In genomic region chr12:74499192-74499591, GRCh38 we compare ENCODE assay signal across 26 cellular contexts.
"Had no signal": no experiment of that assay in that cellular context is flagged by ENCODE, and none has a peak within 500 bp of the region (broad histone marks: within the 10 kb centered on the region; RNA-seq: fewer than 3 reads in every experiment).

No MANE protein-coding gene starts in this region.

- H3K9me3 ChIP-seq: left lung, lower lobe of right lung, ovary, suprapubic skin, thoracic aorta, tibial artery, upper lobe of right lung had no signal

- DNase-seq: heart left ventricle; hippocampal formation; kidney; left colon; left lung; lower lobe of right lung; mammary epithelial cell; mesenchymal stem cell; naive thymus-derived CD8-positive, alpha-beta T cell; ovary; right cardiac atrium; stimulated activated CD4-positive, alpha-beta T cell treated with anti-CD3 and anti-CD28 coated beads, Interleukin-12 subunit alpha, Interleukin-12 subunit beta, amount 100 ng/mL, for 4 hours; stimulated activated CD4-positive, alpha-beta T cell treated with anti-CD3 and anti-CD28 coated beads, Interleukin-15, amount 100 ng/mL, for 24 hours; stimulated activated CD4-positive, alpha-beta T cell treated with anti-CD3 and anti-CD28 coated beads, Interleukin-2, amount 100 ng/mL, for 24 hours; stimulated activated CD4-positive, alpha-beta T cell treated with anti-CD3 and anti-CD28 coated beads, Interleukin-4, amount 100 ng/mL, for 24 hours; stimulated activated naive CD4-positive, alpha-beta T cell; tibial artery; trophoblast cell; upper lobe of right lung had no signal

- H3K27me3 ChIP-seq: heart left ventricle, left lung, ovary, suprapubic skin, tibial artery, upper lobe of right lung had no signal

- H3K36me3 ChIP-seq: heart left ventricle, left lung, lower lobe of right lung, ovary, suprapubic skin, thoracic aorta, tibial artery, upper lobe of right lung had no signal

- ATAC-seq: heart left ventricle; left colon; left lung; lower lobe of right lung; naive thymus-derived CD8-positive, alpha-beta T cell; right cardiac atrium; sciatic nerve; stimulated activated effector memory CD8-positive, alpha-beta T cell treated with anti-CD3 and anti-CD28 coated beads, Interleukin-12 subunit alpha, Interleukin-12 subunit beta, amount 100 ng/mL, for 72 hours; upper lobe of right lung had no signal

- H3K4me3 Mint-ChIP-seq: naive thymus-derived CD8-positive, alpha-beta T cell; stimulated activated effector memory CD8-positive, alpha-beta T cell treated with anti-CD3 and anti-CD28 coated beads, Interleukin-12 subunit alpha, Interleukin-12 subunit beta, amount 100 ng/mL, for 72 hours; stimulated activated naive CD8-positive, alpha-beta T cell treated with anti-CD3 and anti-CD28 coated beads, Interleukin-15, Interleukin-2, amounts not matched to agents 100 ng/mL and 50 ng/mL, for 24 hours had no signal

- H3K27ac ChIP-seq: heart left ventricle, left lung, lower lobe of right lung, ovary, skin epidermis, suprapubic skin, thoracic aorta, tibial artery, upper lobe of right lung had no signal

- H3K4me1 Mint-ChIP-seq: naive thymus-derived CD8-positive, alpha-beta T cell; stimulated activated effector memory CD8-positive, alpha-beta T cell treated with anti-CD3 and anti-CD28 coated beads, Interleukin-12 subunit alpha, Interleukin-12 subunit beta, amount 100 ng/mL, for 72 hours had no signal

- H3K4me1 ChIP-seq: heart left ventricle, left lung, lower lobe of right lung, suprapubic skin, tibial artery, upper lobe of right lung had no signal

- H3K27ac Mint-ChIP-seq: naive thymus-derived CD8-positive, alpha-beta T cell; progenitor cell of endocrine pancreas; stimulated activated effector memory CD8-positive, alpha-beta T cell treated with anti-CD3 and anti-CD28 coated beads, Interleukin-12 subunit alpha, Interleukin-12 subunit beta, amount 100 ng/mL, for 72 hours; stimulated activated naive CD8-positive, alpha-beta T cell treated with anti-CD3 and anti-CD28 coated beads, Interleukin-15, Interleukin-2, amounts not matched to agents 100 ng/mL and 50 ng/mL, for 24 hours had no signal

- H3K27me3 Mint-ChIP-seq: progenitor cell of endocrine pancreas had no signal

- H3K9me3 Mint-ChIP-seq: stimulated activated naive CD8-positive, alpha-beta T cell treated with anti-CD3 and anti-CD28 coated beads, Interleukin-15, Interleukin-2, amounts not matched to agents 100 ng/mL and 50 ng/mL, for 24 hours had no signal

- H3K36me3 Mint-ChIP-seq: naive thymus-derived CD8-positive, alpha-beta T cell; stimulated activated effector memory CD8-positive, alpha-beta T cell treated with anti-CD3 and anti-CD28 coated beads, Interleukin-12 subunit alpha, Interleukin-12 subunit beta, amount 100 ng/mL, for 72 hours had no signal

- H3K4me3 ChIP-seq: heart left ventricle, left lung, lower lobe of right lung, ovary, skin epidermis, suprapubic skin, thoracic aorta, tibial artery, upper lobe of right lung had no signal
